18 cellular contexts compared by ENCODE assay signal in the genomic region with DNA sequence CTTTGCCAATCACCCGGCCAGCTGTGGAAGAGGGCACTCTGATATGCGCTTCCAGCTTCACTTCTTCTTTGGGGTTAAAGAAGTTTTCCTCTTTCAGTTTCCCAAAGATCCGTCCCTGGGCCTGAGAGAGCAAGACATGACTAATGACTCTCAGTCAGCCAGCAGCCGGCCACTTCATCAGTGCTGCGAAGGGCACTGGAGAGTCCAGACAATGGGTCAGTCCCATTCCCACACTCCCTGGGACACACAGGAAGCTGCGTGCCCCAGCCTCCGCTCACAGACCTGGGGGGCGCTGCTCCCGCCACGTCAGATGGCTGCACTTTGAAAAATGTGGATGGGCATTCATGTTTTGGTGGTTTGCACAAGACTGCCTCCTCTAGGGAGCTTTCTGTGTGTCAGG.
DNase-seq lines count a peak whose midpoint lies in the region; ATAC-seq and TF ChIP-seq lines count a peak whose summit lies in the region.
"Had no signal": no experiment of that assay in that cellular context is flagged by ENCODE, and none has a peak within 500 bp of the region (broad histone marks: within the 10 kb centered on the region; RNA-seq: fewer than 3 reads in every experiment).

No MANE protein-coding gene starts in this region.

- H2BK12ac ChIP-seq in mesenchymal stem cell (ENCODE audit: low read length in 2 of 2) = no peak overlapping the region

- H3K9ac ChIP-seq in mesenchymal stem cell (ENCODE audit: low read length) (no peak overlapping the region), Karpas-422 (ENCODE audit: low read length) (no peak overlapping the region)
- H3K9ac ChIP-seq: BLaER1 treated with 17β-estradiol and CSF1 and Interleukin-3, amounts not matched to agents 10 nM and 100 nM; KMS-11 had no signal

- peak; percentile 6 for ATAC-seq in upper lobe of right lung
- ATAC-seq in mucosa of descending colon = no peak
- ATAC-seq: Panc1 had no signal

- TF ChIP-seq CTCF in right atrium auricular region (IDR thresholded peaks at IDR 0.05) (no peak), left ventricle myocardium inferior (IDR thresholded peaks at IDR 0.05; ENCODE audit: borderline replicate concordance) (no peak), astrocyte of the spinal cord (IDR thresholded peaks at IDR 0.05; ENCODE audit: low read depth, low read length) (peak; percentile 4), upper lobe of right lung (IDR thresholded peaks at IDR 0.05) (no peak), mucosa of descending colon (IDR thresholded peaks at IDR 0.05) (no peak)

- H2AFZ ChIP-seq in mesenchymal stem cell (ENCODE audit: low read depth, low read length) (no peak overlapping the region), Karpas-422 (ENCODE audit: low read length) (no peak overlapping the region)

- H3K4me2 ChIP-seq in mesenchymal stem cell (ENCODE audit: low read length, poor library complexity, severe bottlenecking) (no peak overlapping the region), Karpas-422 (ENCODE audit: low read depth, low read length, poor library complexity, severe bottlenecking) (no peak overlapping the region)
- H3K4me2 ChIP-seq: KMS-11 had no signal

- H3K18ac ChIP-seq in mesenchymal stem cell (ENCODE audit: low read depth in 1 of 2, low read length in 2 of 2) = no peak overlapping the region

- H3K36me3 ChIP-seq in right atrium auricular region = no peaks in the 10 kb centered on the region
- peaks cover 5% of the 10 kb centered on the region for H3K36me3 ChIP-seq in left ventricle myocardium inferior
- H3K36me3 ChIP-seq in mesenchymal stem cell (ENCODE audit: control insufficient read depth in 1 of 2, insufficient read depth in 2 of 2, low read depth in 1 of 2, low read length in 2 of 2) = peaks cover 72 to 78% of the 10 kb centered on the region in 2 experiments
- no peaks in the 10 kb centered on the region for H3K36me3 ChIP-seq in upper lobe of right lung
- H3K36me3 ChIP-seq in Karpas-422 (ENCODE audit: insufficient read depth, low read length) = no peaks in the 10 kb centered on the region
- H3K36me3 ChIP-seq in SJCRH30 = peaks cover 21% of the 10 kb centered on the region
- no peaks in the 10 kb centered on the region for H3K36me3 ChIP-seq in mucosa of descending colon (ENCODE audit: low read depth)
- H3K36me3 ChIP-seq: BLaER1 treated with 17β-estradiol and CSF1 and Interleukin-3, amounts not matched to agents 10 nM and 100 nM had no signal

- peak overlapping the region; percentile 27 for H4K8ac ChIP-seq in mesenchymal stem cell (ENCODE audit: low read length)

- H3K27ac ChIP-seq in right atrium auricular region = no peak overlapping the region
- H3K27ac ChIP-seq in left ventricle myocardium inferior (replicated peaks) = no peak overlapping the region
- H3K27ac ChIP-seq in mesenchymal stem cell (ENCODE audit: low read length, poor library complexity, severe bottlenecking) = no peak overlapping the region
- no peak overlapping the region for H3K27ac ChIP-seq in upper lobe of right lung
- H3K27ac ChIP-seq in Karpas-422 (ENCODE audit: low read length) = no peak overlapping the region
- no peak overlapping the region for H3K27ac ChIP-seq in SJCRH30
- H3K27ac ChIP-seq: BLaER1 treated with 17β-estradiol and CSF1 and Interleukin-3, amounts not matched to agents 10 nM and 100 nM; KMS-11 had no signal

- H3K9me2 ChIP-seq in Karpas-422 (replicated peaks; ENCODE audit: insufficient read depth, low read length) = no peaks in the 10 kb centered on the region

- H3K9me3 ChIP-seq in right atrium auricular region = no peaks in the 10 kb centered on the region
- H3K9me3 ChIP-seq in left ventricle myocardium inferior (replicated peaks) = no peaks in the 10 kb centered on the region
- no peaks in the 10 kb centered on the region for H3K9me3 ChIP-seq in mesenchymal stem cell (ENCODE audit: control insufficient read depth, low read length)
- H3K9me3 ChIP-seq in upper lobe of right lung = no peaks in the 10 kb centered on the region
- H3K9me3 ChIP-seq in Karpas-422 (ENCODE audit: low read length) = no peaks in the 10 kb centered on the region
- H3K9me3 ChIP-seq in SJCRH30 (replicated peaks) = no peaks in the 10 kb centered on the region
- H3K9me3 ChIP-seq in mucosa of descending colon = no peaks in the 10 kb centered on the region
- H3K9me3 ChIP-seq: BLaER1 treated with 17β-estradiol and CSF1 and Interleukin-3, amounts not matched to agents 10 nM and 100 nM; MG63 had no signal

- no peaks in the 10 kb centered on the region for H4K20me1 ChIP-seq in Karpas-422 (ENCODE audit: insufficient read depth, low read depth, low read length)
- H4K20me1 ChIP-seq: BLaER1 treated with 17β-estradiol and CSF1 and Interleukin-3, amounts not matched to agents 10 nM and 100 nM had no signal

- H3K4me3 ChIP-seq in right atrium auricular region (no peak overlapping the region), left ventricle myocardium inferior (no peak overlapping the region), astrocyte of the spinal cord (ENCODE audit: low read depth, low read length) (no peak overlapping the region), mesenchymal stem cell (ENCODE audit: insufficient read depth in 1 of 2, low read depth in 1 of 2, low read length in 2 of 2) (no peak overlapping the region), upper lobe of right lung (no peak overlapping the region), Karpas-422 (ENCODE audit: low read length) (no peak overlapping the region), SJCRH30 (no peak overlapping the region), mucosa of descending colon (no peak overlapping the region)
- H3K4me3 ChIP-seq: BLaER1 treated with 17β-estradiol and CSF1 and Interleukin-3, amounts not matched to agents 10 nM and 100 nM; MG63 had no signal

- H3K4me1 ChIP-seq in right atrium auricular region = no peaks in the 10 kb centered on the region
- H3K4me1 ChIP-seq in left ventricle myocardium inferior = no peaks in the 10 kb centered on the region
- H3K4me1 ChIP-seq in mesenchymal stem cell (ENCODE audit: control insufficient read depth, insufficient read depth, low read depth, low read length) = peaks cover 25% of the 10 kb centered on the region
- H3K4me1 ChIP-seq in upper lobe of right lung = no peaks in the 10 kb centered on the region
- H3K4me1 ChIP-seq in Karpas-422 (ENCODE audit: low read length) = peaks cover 7% of the 10 kb centered on the region
- no peaks in the 10 kb centered on the region for H3K4me1 ChIP-seq in SJCRH30
- H3K4me1 ChIP-seq in mucosa of descending colon (ENCODE audit: low read depth) = no peaks in the 10 kb centered on the region

- no peak overlapping the region for H2BK5ac ChIP-seq in mesenchymal stem cell (ENCODE audit: low read depth, low read length, poor library complexity, severe bottlenecking)

- no peaks in the 10 kb centered on the region for H3K79me2 ChIP-seq in Karpas-422 (ENCODE audit: low read length)

- H3K4ac ChIP-seq in mesenchymal stem cell (ENCODE audit: low read depth in 1 of 2, low read length in 2 of 2) = no peak overlapping the region

- WGBS in mesenchymal stem cell = 97% methylated on average over 6 of the region's 10 CpGs

- H3K27me3 ChIP-seq in right atrium auricular region (no peaks in the 10 kb centered on the region), left ventricle myocardium inferior (ENCODE audit: low read depth) (no peaks in the 10 kb centered on the region), mesenchymal stem cell (ENCODE audit: control insufficient read depth in 1 of 2, insufficient read depth in 1 of 2, low read length in 2 of 2) (no peaks in the 10 kb centered on the region), upper lobe of right lung (no peaks in the 10 kb centered on the region), Karpas-422 (ENCODE audit: low read length) (no peaks in the 10 kb centered on the region), SJCRH30 (no peaks in the 10 kb centered on the region)
- H3K27me3 ChIP-seq: BLaER1 treated with 17β-estradiol and CSF1 and Interleukin-3, amounts not matched to agents 10 nM and 100 nM; MG63 had no signal

- H2BK15ac ChIP-seq in mesenchymal stem cell (ENCODE audit: low read depth, poor library complexity, severe bottlenecking) = no peak overlapping the region

- H4K91ac ChIP-seq in mesenchymal stem cell (ENCODE audit: low read length) = no peak overlapping the region

- no peak overlapping the region for H2BK120ac ChIP-seq in mesenchymal stem cell (ENCODE audit: low read depth, low read length)

- H3K23ac ChIP-seq in mesenchymal stem cell (ENCODE audit: low read length in 2 of 2) = no peak overlapping the region

- no peak overlapping the region for H2AK5ac ChIP-seq in mesenchymal stem cell (ENCODE audit: low read length, severe bottlenecking)

- intact Hi-C loops in left ventricle myocardium inferior (cut with micrococcal nuclease) = no loop called here
- intact Hi-C loops in upper lobe of right lung (cut with DNase I) = no loop called here
- intact Hi-C loops in mucosa of descending colon (cut with DNase I, micrococcal nuclease) = no loop called here

- peaks cover 33% of the 10 kb centered on the region for H3K79me1 ChIP-seq in mesenchymal stem cell (replicated peaks; ENCODE audit: low read length, poor library complexity, severe bottlenecking)

- peak; percentile 62 for DNase-seq in right atrium auricular region (ENCODE audit: low spot score)
- no peak for DNase-seq in left ventricle myocardium inferior
- peak; percentile 46 for DNase-seq in astrocyte of the spinal cord (ENCODE audit: low read depth, low spot score)
- peak; percentile 33 for DNase-seq in mesenchymal stem cell
- DNase-seq in upper lobe of right lung = no peak
- DNase-seq in Karpas-422 = no peak
- no peak for DNase-seq in SJCRH30
- DNase-seq in mucosa of descending colon = no peak
- DNase-seq: DND-41, GF-D8, GOT3, MG63, NCI-H1092 treated with DMSO at 0.1 percent for 48 hours, NCI-H510A treated with DMSO at 0.1 percent for 48 hours, NCI-H82 had no signal

- no peak overlapping the region for H3K14ac ChIP-seq in mesenchymal stem cell (ENCODE audit: low read length in 2 of 2)

- in situ Hi-C loops in astrocyte of the spinal cord (cut with HindIII; ENCODE audit: low sequenced_read_pairs) = no loop called here

Comparison
In these comparisons a context has a peak if more than half of its experiments do, and no peak if none do; other contexts are left out.
1. DNase-seq: peak in right atrium auricular region (single experiment), astrocyte of the spinal cord (single experiment) and mesenchymal stem cell (single experiment); none in left ventricle myocardium inferior (single experiment), upper lobe of right lung (single experiment), Karpas-422 (single experiment), SJCRH30 (0 of 2) and mucosa of descending colon (0 of 3).